Comparison of ENCODE assay signal across 37 cellular contexts in the genomic region with DNA sequence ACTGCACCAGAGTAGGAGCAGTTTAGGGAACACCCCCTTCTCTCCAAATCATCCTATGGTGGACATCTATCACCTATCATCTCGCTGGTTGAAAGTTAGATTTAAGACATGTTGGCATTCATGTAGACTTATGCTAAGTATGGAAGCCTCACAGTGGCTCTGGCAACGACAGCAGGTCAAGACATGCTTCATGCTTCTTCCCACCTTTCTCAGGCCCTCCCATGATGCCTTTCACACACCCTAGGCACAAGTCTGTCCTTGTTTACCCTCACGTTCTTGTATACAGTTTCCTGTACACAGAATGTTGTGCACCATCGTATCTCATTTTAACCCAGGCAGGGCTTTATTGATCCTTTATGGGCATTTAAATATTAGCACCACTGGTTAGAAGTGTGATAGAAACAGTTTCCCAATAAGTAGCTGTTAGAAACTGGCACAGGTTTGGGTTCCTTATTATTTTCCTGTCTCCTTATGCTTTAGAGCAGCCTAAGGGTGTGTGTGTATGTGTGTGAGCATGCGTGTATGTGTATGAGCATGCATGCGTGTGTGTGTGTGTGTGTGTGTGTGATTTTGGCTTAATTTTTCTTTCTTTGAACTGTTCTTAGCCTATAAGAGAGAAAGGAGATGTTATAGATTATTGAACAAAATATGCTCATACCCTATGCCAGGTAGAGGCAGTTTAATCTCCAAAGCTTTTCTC.
"Had no signal": no experiment of that assay in that cellular context is flagged by ENCODE, and none has a peak within 500 bp of the region (broad histone marks: within the 10 kb centered on the region; RNA-seq: fewer than 3 reads in every experiment).

No MANE protein-coding gene starts in this region.

- H3K4me1 ChIP-seq: adrenal gland, body of pancreas, breast epithelium, gastrocnemius medialis had no signal

- H3K27ac Mint-ChIP-seq: activated B cell treated with CpG ODN at 0.5 μM for 24 hours; activated CD4-positive, alpha-beta memory T cell treated with anti-CD3 and anti-CD28 coated beads for 36 hours; activated CD8-positive, alpha-beta memory T cell treated with anti-CD3 and anti-CD28 coated beads, Interleukin-2, amount 10 ng/mL, durations not matched to agents 7 days and 5 days; activated CD8-positive, alpha-beta T cell treated with anti-CD3 and anti-CD28 coated beads, Interleukin-2, amount 10 ng/mL, durations not matched to agents 7 days and 5 days; activated naive CD4-positive, alpha-beta T cell treated with anti-CD3 and anti-CD28 coated beads for 36 hours; activated naive CD4-positive, alpha-beta T cell treated with anti-CD3 and anti-CD28 coated beads, Interleukin-2, amount 50 U/mL, for 24 hours; activated naive CD8-positive, alpha-beta T cell treated with anti-CD3 and anti-CD28 coated beads for 36 hours; activated naive CD8-positive, alpha-beta T cell treated with anti-CD3 and anti-CD28 coated beads, Interleukin-2, amount 50 U/mL, for 24 hours; activated T-helper 1 cell treated with anti-CD3 and anti-CD28 coated beads, Interleukin-12 subunit alpha, Interleukin-12 subunit beta, Interleukin-2, Interleukin-4 antibody, amounts not matched to agents 30 ng/mL and 10 ng/mL and 1 ng/mL, durations not matched to agents 14 hours and 24 hours and 36 hours; activated T-helper 2 cell treated with anti-CD3 and anti-CD28 coated beads, Interferon-gamma antibody, Interleukin-2, Interleukin-4, amounts not matched to agents 10 μg/mL and 5 μg/mL and 100 μg/mL, durations not matched to agents 14 hours and 24 hours and 36 hours; dendritic cell treated with granulocyte-macrophage colony-stimulating factor and Interleukin-4, amounts not matched to agents 40 ng/mL and 50 ng/mL, for 4 days; T-helper 17 cell; T-helper 2 cell treated with Interferon-gamma antibody and Interleukin-4, amounts not matched to agents 5 μg/mL and 100 μg/mL, for 36 hours had no signal

- DNase-seq: activated B cell treated with CpG ODN at 0.5 μM for 24 hours; activated CD4-positive, alpha-beta memory T cell treated with anti-CD3 and anti-CD28 coated beads for 36 hours; activated CD4-positive, alpha-beta T cell treated with anti-CD3 and anti-CD28 coated beads for 48 hours; activated CD4-positive, alpha-beta T cell treated with anti-CD3 and anti-CD28 coated beads, Interleukin-2, amount 50 U/mL, for 1 hour; activated CD8-positive, alpha-beta memory T cell treated with anti-CD3 and anti-CD28 coated beads, Interleukin-2, amount 10 ng/mL, durations not matched to agents 7 days and 5 days; activated CD8-positive, alpha-beta memory T cell treated with anti-CD3 and anti-CD28 coated beads, Interleukin-2, amount 50 U/mL, for 4 hours; activated CD8-positive, alpha-beta T cell treated with anti-CD3 and anti-CD28 coated beads, Interleukin-2, amount 10 ng/mL, durations not matched to agents 7 days and 5 days; activated effector memory CD4-positive, alpha-beta T cell treated with anti-CD3 and anti-CD28 coated beads, Interleukin-2, amount 50 U/mL, for 16 hours; activated naive CD4-positive, alpha-beta T cell treated with anti-CD3 and anti-CD28 coated beads for 36 hours; activated naive CD8-positive, alpha-beta T cell treated with anti-CD3 and anti-CD28 coated beads for 36 hours; activated naive CD8-positive, alpha-beta T cell treated with anti-CD3 and anti-CD28 coated beads, Interleukin-2, amount 50 U/mL, for 24 hours; activated T-cell treated with anti-CD3 and anti-CD28 coated beads, Interleukin-2, amount 50 U/mL, for 1 hour; activated T-cell treated with anti-CD3 and anti-CD28 coated beads, Interleukin-2, amount 50 U/mL, for 48 hours; adrenal gland; amygdala; aorta; body of pancreas; dorsolateral prefrontal cortex; effector memory CD4-positive, alpha-beta T cell; foreskin fibroblast; gastrocnemius medialis; glutamatergic neuron; heart left ventricle; T-helper 1 cell; T-helper 17 cell; T1000; WERI-Rb-1 had no signal

- H3K36me3 Mint-ChIP-seq: activated CD4-positive, alpha-beta memory T cell treated with anti-CD3 and anti-CD28 coated beads for 36 hours; activated CD8-positive, alpha-beta memory T cell treated with anti-CD3 and anti-CD28 coated beads, Interleukin-2, amount 10 ng/mL, durations not matched to agents 7 days and 5 days; activated naive CD4-positive, alpha-beta T cell treated with anti-CD3 and anti-CD28 coated beads, Interleukin-2, amount 50 U/mL, for 24 hours; activated naive CD8-positive, alpha-beta T cell treated with anti-CD3 and anti-CD28 coated beads for 36 hours had no signal

- H3K9me3 ChIP-seq: adrenal gland, body of pancreas, breast epithelium, gastrocnemius medialis, heart left ventricle had no signal

- H3K27ac ChIP-seq: adrenal gland, body of pancreas, breast epithelium, coronary artery, epithelial cell of prostate, gastrocnemius medialis, heart left ventricle, WERI-Rb-1 had no signal

- H3K4me3 Mint-ChIP-seq: activated B cell treated with CpG ODN at 0.5 μM for 24 hours; activated CD4-positive, alpha-beta memory T cell treated with anti-CD3 and anti-CD28 coated beads for 36 hours; activated CD8-positive, alpha-beta memory T cell treated with anti-CD3 and anti-CD28 coated beads, Interleukin-2, amount 10 ng/mL, durations not matched to agents 7 days and 5 days; activated CD8-positive, alpha-beta T cell treated with anti-CD3 and anti-CD28 coated beads, Interleukin-2, amount 10 ng/mL, durations not matched to agents 7 days and 5 days; activated naive CD4-positive, alpha-beta T cell treated with anti-CD3 and anti-CD28 coated beads for 36 hours; activated naive CD4-positive, alpha-beta T cell treated with anti-CD3 and anti-CD28 coated beads, Interleukin-2, amount 50 U/mL, for 24 hours; activated naive CD8-positive, alpha-beta T cell treated with anti-CD3 and anti-CD28 coated beads for 36 hours; activated naive CD8-positive, alpha-beta T cell treated with anti-CD3 and anti-CD28 coated beads, Interleukin-2, amount 50 U/mL, for 24 hours; activated T-helper 1 cell treated with anti-CD3 and anti-CD28 coated beads, Interleukin-12 subunit alpha, Interleukin-12 subunit beta, Interleukin-2, Interleukin-4 antibody, amounts not matched to agents 30 ng/mL and 10 ng/mL and 1 ng/mL, durations not matched to agents 14 hours and 24 hours and 36 hours; central memory CD8-positive, alpha-beta T cell; dendritic cell treated with granulocyte-macrophage colony-stimulating factor and Interleukin-4, amounts not matched to agents 40 ng/mL and 50 ng/mL, for 4 days; T-helper 17 cell; T-helper 2 cell treated with Interferon-gamma antibody and Interleukin-4, amounts not matched to agents 5 μg/mL and 100 μg/mL, for 36 hours had no signal

- H3K36me3 ChIP-seq: adrenal gland, breast epithelium, gastrocnemius medialis, heart left ventricle, WERI-Rb-1 had no signal

- H3K9me3 Mint-ChIP-seq: activated B cell treated with CpG ODN at 0.5 μM for 24 hours; activated CD4-positive, alpha-beta memory T cell treated with anti-CD3 and anti-CD28 coated beads for 36 hours; activated naive CD4-positive, alpha-beta T cell treated with anti-CD3 and anti-CD28 coated beads for 36 hours; activated naive CD4-positive, alpha-beta T cell treated with anti-CD3 and anti-CD28 coated beads, Interleukin-2, amount 50 U/mL, for 24 hours; activated naive CD8-positive, alpha-beta T cell treated with anti-CD3 and anti-CD28 coated beads for 36 hours; activated naive CD8-positive, alpha-beta T cell treated with anti-CD3 and anti-CD28 coated beads, Interleukin-2, amount 50 U/mL, for 24 hours; activated T-helper 1 cell treated with anti-CD3 and anti-CD28 coated beads, Interleukin-12 subunit alpha, Interleukin-12 subunit beta, Interleukin-2, Interleukin-4 antibody, amounts not matched to agents 30 ng/mL and 10 ng/mL and 1 ng/mL, durations not matched to agents 14 hours and 24 hours and 36 hours; activated T-helper 2 cell treated with anti-CD3 and anti-CD28 coated beads, Interferon-gamma antibody, Interleukin-2, Interleukin-4, amounts not matched to agents 10 μg/mL and 5 μg/mL and 100 μg/mL, durations not matched to agents 14 hours and 24 hours and 36 hours; central memory CD8-positive, alpha-beta T cell; dendritic cell treated with granulocyte-macrophage colony-stimulating factor and Interleukin-4, amounts not matched to agents 40 ng/mL and 50 ng/mL, for 4 days; T-helper 2 cell treated with Interferon-gamma antibody and Interleukin-4, amounts not matched to agents 5 μg/mL and 100 μg/mL, for 36 hours had no signal

- H3K4me3 ChIP-seq: adrenal gland, body of pancreas, breast epithelium, coronary artery, gastrocnemius medialis, heart left ventricle had no signal

- ATAC-seq: activated CD4-positive, CD25-positive, alpha-beta regulatory T cell treated with anti-CD3 and anti-CD28 coated beads, Interleukin-2, amount 50 U/mL, for 24 hours; activated CD8-positive, alpha-beta memory T cell treated with anti-CD3 and anti-CD28 coated beads, Interleukin-2, amount 10 ng/mL, durations not matched to agents 7 days and 5 days; activated CD8-positive, alpha-beta T cell treated with anti-CD3 and anti-CD28 coated beads, Interleukin-2, amount 10 ng/mL, durations not matched to agents 7 days and 5 days; activated naive CD8-positive, alpha-beta T cell treated with anti-CD3 and anti-CD28 coated beads, Interleukin-2, amount 50 U/mL, for 24 hours; body of pancreas; gastrocnemius medialis; heart left ventricle; T-helper 17 cell had no signal

- H3K4me1 Mint-ChIP-seq: activated B cell treated with CpG ODN at 0.5 μM for 24 hours; activated CD8-positive, alpha-beta memory T cell treated with anti-CD3 and anti-CD28 coated beads, Interleukin-2, amount 10 ng/mL, durations not matched to agents 7 days and 5 days; activated naive CD4-positive, alpha-beta T cell treated with anti-CD3 and anti-CD28 coated beads, Interleukin-2, amount 50 U/mL, for 24 hours; activated naive CD8-positive, alpha-beta T cell treated with anti-CD3 and anti-CD28 coated beads for 36 hours; activated naive CD8-positive, alpha-beta T cell treated with anti-CD3 and anti-CD28 coated beads, Interleukin-2, amount 50 U/mL, for 24 hours; central memory CD8-positive, alpha-beta T cell had no signal

- H3K27me3 Mint-ChIP-seq: activated B cell treated with CpG ODN at 0.5 μM for 24 hours; activated CD8-positive, alpha-beta memory T cell treated with anti-CD3 and anti-CD28 coated beads, Interleukin-2, amount 10 ng/mL, durations not matched to agents 7 days and 5 days; activated naive CD8-positive, alpha-beta T cell treated with anti-CD3 and anti-CD28 coated beads, Interleukin-2, amount 50 U/mL, for 24 hours; dendritic cell treated with granulocyte-macrophage colony-stimulating factor and Interleukin-4, amounts not matched to agents 40 ng/mL and 50 ng/mL, for 4 days had no signal

- H3K27me3 ChIP-seq: adrenal gland, body of pancreas, breast epithelium, dorsolateral prefrontal cortex, gastrocnemius medialis, heart left ventricle had no signal
